ENCODE assay signal across 18 cellular contexts in genomic region chr7:105027176-105027853, GRCh38. TPM values are rescaled to one million over a fixed set of nuclear protein-coding genes. Genes with fewer than 3 reads are reported as not detected.
A peak's percentile ranks its signal among the peaks of the same experiment; 100 is the strongest.
DNase-seq lines count a peak whose midpoint lies in the region; ATAC-seq, FAIRE-seq and TF ChIP-seq lines count a peak whose summit lies in the region.
"Had no signal": no experiment of that assay in that cellular context is flagged by ENCODE, and none has a peak within 500 bp of the region (broad histone marks: within the 10 kb centered on the region; RNA-seq: fewer than 3 reads in every experiment).

No MANE protein-coding gene starts in this region.

- H3K36me3 ChIP-seq in fibroblast of lung (ENCODE audit: control insufficient read depth, insufficient read depth, low read length) (no peaks in the 10 kb centered on the region), right lobe of liver (no peaks in the 10 kb centered on the region)

- peaks cover 12% of the 10 kb centered on the region for H4K20me1 ChIP-seq in fibroblast of lung (ENCODE audit: control insufficient read depth, extremely low read depth, insufficient read depth, low read length)

- H3K4me3 ChIP-seq in fibroblast of lung (replicated peaks in 1 of 4; ENCODE audit: control extremely low read depth in 1 of 4, insufficient read depth in 1 of 4, low read depth in 3 of 4, low read length in 4 of 4), result no peak overlapping the region
- no peak overlapping the region for H3K4me3 ChIP-seq in right lobe of liver
- H3K4me3 ChIP-seq: testis had no signal

- no peak overlapping the region for H3K9ac ChIP-seq in fibroblast of lung (ENCODE audit: insufficient read depth, low read length)

- H3K9me3 ChIP-seq in CD4-positive, alpha-beta T cell (ENCODE audit: control insufficient read depth, low read length), result no peaks in the 10 kb centered on the region
- no peaks in the 10 kb centered on the region for H3K9me3 ChIP-seq in fibroblast of lung (ENCODE audit: control insufficient read depth, insufficient read depth, low read depth, low read length)
- no peaks in the 10 kb centered on the region for H3K9me3 ChIP-seq in right lobe of liver
- H3K9me3 ChIP-seq: testis had no signal

- H3K27ac ChIP-seq in CD4-positive, alpha-beta T cell (ENCODE audit: low read depth, low read length), result no peak overlapping the region
- no peak overlapping the region for H3K27ac ChIP-seq in fibroblast of lung (ENCODE audit: insufficient read depth, low read length)
- H3K27ac ChIP-seq in right lobe of liver, result no peak overlapping the region
- H3K27ac ChIP-seq: testis had no signal

- CTCF ChIA-PET in CD4-positive, alpha-beta T cell (lab: Charles Lee), result interaction anchor here (0.9 to 1.9 kb wide), 5 partner anchors 10 to 77 kb away, joined by 3 to 8 read pairs (median 4); no protein-coding TSS in a partner anchor

- TF ChIP-seq CTCF in CD4-positive, alpha-beta T cell (IDR thresholded peaks at IDR 0.05), result no peak
- TF ChIP-seq CTCF in fibroblast of lung (conservative IDR thresholded peaks at IDR 0.05 in 1 of 2, IDR thresholded peaks at IDR 0.05 in 1 of 2; ENCODE audit: low read depth in 1 of 2, low read length in 2 of 2) (no peak), right lobe of liver (IDR thresholded peaks at IDR 0.05) (no peak)

- DNase-seq in CD4-positive, alpha-beta T cell, result no peak
- no peak for DNase-seq in RCC 7860 (ENCODE audit: low spot score)
- no peak for DNase-seq in fibroblast of lung (ENCODE audit: low read depth in 2 of 2)
- DNase-seq in activated T-helper 2 cell treated with anti-CD3 and anti-CD28 coated beads, Interferon-gamma antibody, Interleukin-2, Interleukin-4, amounts not matched to agents 10 μg/mL and 5 μg/mL and 100 μg/mL, durations not matched to agents 14 hours and 24 hours and 36 hours (ENCODE audit: low spot score), result no peak
- DNase-seq in posterior cingulate gyrus, result no peak
- DNase-seq in right lobe of liver, result no peak
- DNase-seq: activated CD4-positive, CD25-positive, alpha-beta regulatory T cell treated with anti-CD3 and anti-CD28 coated beads, Interleukin-2, amount 50 U/mL, for 72 hours; activated naive CD4-positive, alpha-beta T cell treated with anti-CD3 and anti-CD28 coated beads, Interleukin-2, amount 10 ng/mL, durations not matched to agents 7 days and 5 days; endodermal cell; midbrain; NCI-H1105 treated with DMSO at 0.1 percent for 48 hours; NCI-H2171; NCI-H526; T-helper 9 cell; testis had no signal

- H2AFZ ChIP-seq in fibroblast of lung (ENCODE audit: low read length), result no peak overlapping the region

- H3K27me3 ChIP-seq in CD4-positive, alpha-beta T cell (ENCODE audit: control insufficient read depth, insufficient read depth, low read length), result no peaks in the 10 kb centered on the region
- H3K27me3 ChIP-seq in fibroblast of lung (ENCODE audit: control insufficient read depth, insufficient read depth, low read length) (no peaks in the 10 kb centered on the region), right lobe of liver (no peaks in the 10 kb centered on the region)
- H3K27me3 ChIP-seq: testis had no signal

- H3K4me1 ChIP-seq in fibroblast of lung (ENCODE audit: control insufficient read depth, extremely low read depth, insufficient read depth, low read length) (peaks cover 6% of the 10 kb centered on the region), right lobe of liver (peaks cover 0 to 54% (median 15%) of the 10 kb centered on the region in 4 donors)

- TF ChIP-seq POLR2A in right lobe of liver (IDR thresholded peaks at IDR 0.05), result no peak

- H3K4me2 ChIP-seq in fibroblast of lung (ENCODE audit: extremely low read depth, insufficient read depth, low read length), result peak overlapping the region; percentile 41

- no peaks in the 10 kb centered on the region for H3K27me3 Mint-ChIP-seq in CD4-positive, alpha-beta T cell
- H3K27me3 Mint-ChIP-seq in activated T-helper 2 cell treated with anti-CD3 and anti-CD28 coated beads, Interferon-gamma antibody, Interleukin-2, Interleukin-4, amounts not matched to agents 10 μg/mL and 5 μg/mL and 100 μg/mL, durations not matched to agents 14 hours and 24 hours and 36 hours (ENCODE audit: low read depth), result no peaks in the 10 kb centered on the region
- H3K27me3 Mint-ChIP-seq: activated naive CD4-positive, alpha-beta T cell treated with anti-CD3 and anti-CD28 coated beads, Interleukin-2, amount 10 ng/mL, durations not matched to agents 7 days and 5 days had no signal

- peaks cover 20% of the 10 kb centered on the region for H3K36me3 Mint-ChIP-seq in CD4-positive, alpha-beta T cell (ENCODE audit: low read depth)
- H3K36me3 Mint-ChIP-seq in activated T-helper 2 cell treated with anti-CD3 and anti-CD28 coated beads, Interferon-gamma antibody, Interleukin-2, Interleukin-4, amounts not matched to agents 10 μg/mL and 5 μg/mL and 100 μg/mL, durations not matched to agents 14 hours and 24 hours and 36 hours (ENCODE audit: low read depth), result peaks cover 48% of the 10 kb centered on the region

- H3K79me2 ChIP-seq in fibroblast of lung (ENCODE audit: control insufficient read depth, insufficient read depth, low read length), result peaks cover 96% of the 10 kb centered on the region

- WGBS in right lobe of liver (ENCODE audit: insufficient coverage, low coverage, low lambda C conversion rate, missing lambda C conversion rate), result 47% methylated on average over 2 of the region's 2 CpGs

- peak; percentile 14 for ATAC-seq in CD4-positive, alpha-beta T cell (ENCODE audit: poor library complexity)
- ATAC-seq in HG02852 (IDR thresholded peaks at IDR 0.05; ENCODE audit: unreplicated experiment), result no peak
- ATAC-seq in right lobe of liver, result no peak
- ATAC-seq: left lobe of liver had no signal

- intact Hi-C loops in CD4-positive, alpha-beta T cell (cut with DNase I, micrococcal nuclease), result no loop called here
- intact Hi-C loops in activated T-helper 2 cell treated with anti-CD3 and anti-CD28 coated beads, Interferon-gamma antibody, Interleukin-2, Interleukin-4, amounts not matched to agents 10 μg/mL and 5 μg/mL and 100 μg/mL, durations not matched to agents 14 hours and 24 hours and 36 hours (cut with micrococcal nuclease), result loop anchor here (10.0 kb wide), 1 partner anchor 67 kb away; no protein-coding TSS in a partner anchor
- intact Hi-C loops in posterior cingulate gyrus (cut with DNase I) (no loop called here), right lobe of liver (cut with DNase I) (no loop called here)

- H3K4me3 Mint-ChIP-seq in CD4-positive, alpha-beta T cell, result peak overlapping the region; percentile 26
- H3K4me3 Mint-ChIP-seq in activated T-helper 2 cell treated with anti-CD3 and anti-CD28 coated beads, Interferon-gamma antibody, Interleukin-2, Interleukin-4, amounts not matched to agents 10 μg/mL and 5 μg/mL and 100 μg/mL, durations not matched to agents 14 hours and 24 hours and 36 hours (ENCODE audit: low read depth), result no peak overlapping the region
- H3K4me3 Mint-ChIP-seq: activated naive CD4-positive, alpha-beta T cell treated with anti-CD3 and anti-CD28 coated beads, Interleukin-2, amount 10 ng/mL, durations not matched to agents 7 days and 5 days; endodermal cell had no signal

- POLR2A ChIA-PET in CD4-positive, alpha-beta T cell (lab: Charles Lee), result interaction anchor here (0.9 to 5.6 kb wide), 5 partner anchors 9 to 31 kb away, joined by 3 to 72 read pairs (median 3); partner anchors contain the start of gene KMT2E

- peak overlapping the region; percentile 34 for H3K27ac Mint-ChIP-seq in CD4-positive, alpha-beta T cell
- H3K27ac Mint-ChIP-seq in activated T-helper 2 cell treated with anti-CD3 and anti-CD28 coated beads, Interferon-gamma antibody, Interleukin-2, Interleukin-4, amounts not matched to agents 10 μg/mL and 5 μg/mL and 100 μg/mL, durations not matched to agents 14 hours and 24 hours and 36 hours, result no peak overlapping the region
- H3K27ac Mint-ChIP-seq: activated naive CD4-positive, alpha-beta T cell treated with anti-CD3 and anti-CD28 coated beads, Interleukin-2, amount 10 ng/mL, durations not matched to agents 7 days and 5 days; endodermal cell had no signal

- FAIRE-seq in A204.1 (lab: Jason Lieb, UNC) (peak; percentile 78), RCC 7860 (lab: Jason Lieb, UNC) (peak; percentile 2)

- peaks cover 90% of the 10 kb centered on the region for H3K4me1 Mint-ChIP-seq in CD4-positive, alpha-beta T cell (ENCODE audit: low read depth)
- peaks cover 62% of the 10 kb centered on the region for H3K4me1 Mint-ChIP-seq in activated T-helper 2 cell treated with anti-CD3 and anti-CD28 coated beads, Interferon-gamma antibody, Interleukin-2, Interleukin-4, amounts not matched to agents 10 μg/mL and 5 μg/mL and 100 μg/mL, durations not matched to agents 14 hours and 24 hours and 36 hours (ENCODE audit: low read depth)

- no peaks in the 10 kb centered on the region for H3K9me3 Mint-ChIP-seq in CD4-positive, alpha-beta T cell
- H3K9me3 Mint-ChIP-seq in activated T-helper 2 cell treated with anti-CD3 and anti-CD28 coated beads, Interferon-gamma antibody, Interleukin-2, Interleukin-4, amounts not matched to agents 10 μg/mL and 5 μg/mL and 100 μg/mL, durations not matched to agents 14 hours and 24 hours and 36 hours, result peaks cover 4% of the 10 kb centered on the region
- H3K9me3 Mint-ChIP-seq: activated naive CD4-positive, alpha-beta T cell treated with anti-CD3 and anti-CD28 coated beads, Interleukin-2, amount 10 ng/mL, durations not matched to agents 7 days and 5 days; endodermal cell had no signal

RNA-seq across cellular contexts. Expression of gene KMT2E, which starts 13.3 kb away (rescaled TPM):
- total RNA-seq in CD4-positive, alpha-beta T cell, result 100 to 1,000 TPM; 295 to 296 TPM
- 80.9 and 95.0 TPM in 2 replicates for total RNA-seq in fibroblast of lung
- 6.7 and 7.5 TPM in 2 replicates for polyA plus RNA-seq in fibroblast of lung
- polyA plus RNA-seq in fibroblast of lung (2012), result 27.7 and 40.7 TPM in 2 replicates
- 49.3 and 55.3 TPM in 2 replicates for polyA minus RNA-seq in fibroblast of lung (ENCODE audit: low replicate concordance)
- total RNA-seq in activated T-helper 2 cell treated with anti-CD3 and anti-CD28 coated beads, Interferon-gamma antibody, Interleukin-2, Interleukin-4, amounts not matched to agents 10 μg/mL and 5 μg/mL and 100 μg/mL, durations not matched to agents 14 hours and 24 hours and 36 hours, result 134 and 135 TPM in 2 replicates
- 10 to 100 TPM; 21.6 to 31.6 (median 25.3) TPM for total RNA-seq in right lobe of liver
